ENCODE assay signal across 19 cellular contexts in the genomic region with DNA sequence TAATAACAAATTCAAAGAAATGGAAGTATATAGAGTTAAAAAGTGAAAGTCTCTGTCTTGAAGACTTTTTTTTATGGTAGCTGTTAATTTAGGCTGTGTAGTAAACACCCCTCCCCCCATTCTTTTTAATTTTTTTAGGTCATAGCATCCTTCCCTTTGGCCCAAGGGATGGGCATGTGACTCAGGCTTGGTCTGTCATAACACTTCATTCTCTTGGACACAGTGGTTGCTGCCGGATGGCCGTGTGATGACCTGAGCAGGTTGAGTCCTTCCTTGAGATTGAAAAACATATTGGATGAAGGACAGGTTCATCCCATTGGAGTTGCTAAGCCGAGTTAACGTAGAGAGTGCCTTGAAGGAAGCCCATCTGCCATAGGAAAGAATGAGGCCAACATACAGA.
"Had no signal": no experiment of that assay in that cellular context is flagged by ENCODE, and none has a peak within 500 bp of the region (broad histone marks: within the 10 kb centered on the region; RNA-seq: fewer than 3 reads in every experiment).

No MANE protein-coding gene starts in this region.

- H3K4me2 ChIP-seq: KMS-11, SK-N-SH had no signal

- H3K9me3 ChIP-seq: SK-N-SH had no signal

- H3K9ac ChIP-seq: KMS-11, SK-N-SH had no signal

- H3K27ac ChIP-seq: KMS-11 had no signal

- DNase-seq: Kasumi-1, MM.1S, NCI-H1092 treated with DMSO at 0.1 percent for 48 hours, NCI-H1436, NCI-H1694, NCI-H187 treated with DMSO at 0.1 percent for 48 hours, NCI-H2029 treated with DMSO at 0.1 percent for 48 hours, NCI-H2171 treated with DMSO at 0.1 percent for 48 hours, NCI-H345, NCI-H446 treated with DMSO at 0.1 percent for 48 hours, NCI-H510A treated with DMSO at 0.1 percent for 48 hours, NCI-H526, RPMI8226, SHP77, SK-N-SH, SW 1271 had no signal

- FAIRE-seq: K562, RCC 7860 had no signal

- H3K4me3 ChIP-seq: K562 had no signal

- ATAC-seq: K562 had no signal
